Comparison of ENCODE assay signal across 11 cellular contexts in the genomic region with DNA sequence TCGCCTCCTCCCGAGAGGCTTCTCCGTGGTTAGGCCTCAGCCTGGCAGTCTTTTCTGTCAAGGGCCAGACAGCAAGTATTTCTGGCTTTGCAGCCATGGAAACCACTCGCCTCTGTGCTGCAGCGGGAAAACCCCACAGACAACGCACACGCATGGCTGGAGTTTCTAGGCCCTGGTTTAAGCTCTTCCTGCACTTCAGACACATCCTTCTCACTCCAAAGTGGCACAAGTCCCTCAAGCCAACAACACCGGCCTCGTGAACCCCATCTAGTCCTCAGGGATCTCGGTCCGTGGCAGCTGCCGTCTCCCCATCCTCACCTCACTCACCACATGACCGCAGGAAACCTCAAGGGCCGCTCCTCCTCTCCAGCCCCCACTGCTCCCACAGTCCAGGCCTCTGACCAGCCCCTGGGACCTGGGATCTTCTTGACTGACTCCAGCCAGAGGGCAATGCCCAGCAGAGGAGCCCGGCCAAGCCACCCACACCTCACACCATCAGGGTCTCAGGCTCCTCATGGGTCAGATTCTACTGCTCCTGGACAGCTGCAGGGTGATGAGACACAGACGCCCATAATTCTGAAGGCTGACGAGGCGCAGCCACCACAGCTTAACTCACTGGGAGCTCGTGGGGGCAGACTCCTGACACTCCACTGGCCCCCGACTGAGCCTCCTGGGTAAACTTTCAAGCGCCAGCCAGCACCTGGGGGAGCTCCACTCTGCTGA. TPM values are rescaled to one million over a fixed set of nuclear protein-coding genes. Genes with fewer than 3 reads are reported as not detected.
DNase-seq lines count a peak whose midpoint lies in the region; ATAC-seq and TF ChIP-seq lines count a peak whose summit lies in the region.
"Had no signal": no experiment of that assay in that cellular context is flagged by ENCODE, and none has a peak within 500 bp of the region (broad histone marks: within the 10 kb centered on the region; RNA-seq: fewer than 3 reads in every experiment).

No MANE protein-coding gene starts in this region.

- no peaks in the 10 kb centered on the region for H3K27me3 ChIP-seq in DND-41 (ENCODE audit: insufficient read depth, low read length, poor library complexity)

- peaks cover 22% of the 10 kb centered on the region for H3K79me2 ChIP-seq in DND-41 (ENCODE audit: insufficient read depth, low read length)

- no peaks in the 10 kb centered on the region for H3K9me3 ChIP-seq in DND-41 (ENCODE audit: insufficient read depth, low read length, severe bottlenecking)
- H3K9me3 ChIP-seq in mucosa of descending colon = no peaks in the 10 kb centered on the region
- H3K9me3 ChIP-seq: psoas muscle had no signal

- H3K4me1 ChIP-seq in DND-41 (ENCODE audit: insufficient read depth, low read length) = peaks cover 58% of the 10 kb centered on the region
- peaks cover 4% of the 10 kb centered on the region for H3K4me1 ChIP-seq in mucosa of descending colon (ENCODE audit: low read depth)
- H3K4me1 ChIP-seq: psoas muscle had no signal

- ATAC-seq in DND-41 (ENCODE audit: insufficient read depth, low read depth) (no peak), GM19351 (IDR thresholded peaks at IDR 0.05; ENCODE audit: unreplicated experiment) (peak; percentile 81), HG03175 (IDR thresholded peaks at IDR 0.05; ENCODE audit: unreplicated experiment) (peak; percentile 65), mucosa of descending colon (no peak)
- ATAC-seq: psoas muscle had no signal

- TF ChIP-seq CTCF in DND-41 (IDR thresholded peaks at IDR 0.05; ENCODE audit: borderline replicate concordance, extremely low read depth, low read length, poor library complexity, severe bottlenecking) (no peak), mucosa of descending colon (IDR thresholded peaks at IDR 0.05) (no peak)

- intact Hi-C loops in mucosa of descending colon (cut with DNase I, micrococcal nuclease) = no loop called here

- H4K20me1 ChIP-seq in DND-41 (ENCODE audit: insufficient read depth, low read length) = peaks cover 2% of the 10 kb centered on the region; the same call in 1 of the 2 replicates

- H3K27ac ChIP-seq in DND-41 (ENCODE audit: low read length) (peak overlapping the region; percentile 99), cingulate gyrus (ENCODE audit: low read depth, low read length) (peak overlapping the region; percentile 65)
- H3K27ac ChIP-seq: psoas muscle had no signal

- no peak overlapping the region for H2AFZ ChIP-seq in DND-41 (ENCODE audit: low read depth, low read length)

- H3K4me3 ChIP-seq in DND-41 (ENCODE audit: low read depth in 1 of 2, low read length in 2 of 2) (no peak overlapping the region), mucosa of descending colon (no peak overlapping the region)
- H3K4me3 ChIP-seq: psoas muscle had no signal

- DNase-seq in DND-41 (peak; percentile 53), SW480 (ENCODE audit: low spot score) (no peak), OCI-M2 (lab: John Stamatoyannopoulos, UW; ENCODE audit: unreplicated experiment) (no peak), mucosa of descending colon (no peak)
- no peak for DNase-seq in stimulated activated CD4-positive, alpha-beta T cell treated with anti-CD3 and anti-CD28 coated beads, Interleukin-12 subunit alpha, Interleukin-12 subunit beta, amount 100 ng/mL, for 4 hours
- DNase-seq: hippocampal formation, psoas muscle, RPMI8226 had no signal

- H3K4me2 ChIP-seq in DND-41 (ENCODE audit: insufficient read depth, low read length) = no peak overlapping the region

- H3K9ac ChIP-seq in DND-41 (ENCODE audit: low read depth, low read length) = peak overlapping the region; percentile 4; the same call in 1 of the 2 replicates

- H3K36me3 ChIP-seq in DND-41 (ENCODE audit: insufficient read depth, low read length) (peaks cover 79% of the 10 kb centered on the region), mucosa of descending colon (ENCODE audit: low read depth) (peaks cover 17% of the 10 kb centered on the region)

RNA-seq across cellular contexts. Expression of a gene that starts 21.7 kb away (rescaled TPM):
- 100 to 1,000 TPM in 2 of 3 donors, 10 to 100 TPM in 1; 85.5 to 160 (median 133) TPM for total RNA-seq in mucosa of descending colon

RNA-seq across cellular contexts. Expression of a gene that starts 37.0 kb away (rescaled TPM):
- total RNA-seq in mucosa of descending colon = 100 to 1,000 TPM in 1 of 3 donors, 10 to 100 TPM in 2; 82.8 to 114 (median 83.3) TPM

RNA-seq across cellular contexts. Expression of a gene that starts 41.1 kb away (rescaled TPM):
- 10 to 100 TPM; 25.5 to 79.1 (median 31.2) TPM for total RNA-seq in mucosa of descending colon

Comparison
In these comparisons a context has a peak if more than half of its experiments do, and no peak if none do; other contexts are left out.
1. ATAC-seq: peak in GM19351 (single experiment) and HG03175 (single experiment); none in DND-41 (single experiment) and mucosa of descending colon (single experiment).